In genomic region chr3:132253262-132253878, GRCh38 we compare ENCODE assay signal across 8 cellular contexts.
DNase-seq lines count a peak whose midpoint lies in the region; ATAC-seq, FAIRE-seq and TF ChIP-seq lines count a peak whose summit lies in the region.

No MANE protein-coding gene starts in this region.

- H3K27ac ChIP-seq in pancreas = no peak overlapping the region

- ATAC-seq in pancreas (peak in 3 of 4 donors; percentile 75 to 88 (median 85)), GM21825 (IDR thresholded peaks at IDR 0.05; ENCODE audit: unreplicated experiment) (no peak), HG03469 (IDR thresholded peaks at IDR 0.05; ENCODE audit: unreplicated experiment) (no peak)

- no peaks in the 10 kb centered on the region for H3K9me3 ChIP-seq in pancreas

- no peaks in the 10 kb centered on the region for H3K27me3 ChIP-seq in pancreas

- peak; percentile 89 for FAIRE-seq in pancreas (lab: Jason Lieb, UNC)

- in situ Hi-C loops in KBM-7 (cut with MboI; ENCODE audit: low pct_unique_long_range_greater_than_20kb, low sequenced_read_pairs) = no loop called here
- in situ Hi-C loops in SK-MEL-5 (cut with HindIII; ENCODE audit: low pct_unique_long_range_greater_than_20kb, low sequenced_read_pairs) = loop anchor here (10.0 kb wide), 1 partner anchor 91 kb away; no protein-coding TSS in a partner anchor

- TF ChIP-seq CTCF in AG09319 (IDR thresholded peaks at IDR 0.05; ENCODE audit: low read depth, low read length) (peak; percentile 87), GM12864 (IDR thresholded peaks at IDR 0.05; ENCODE audit: low read depth, low read length, missing control alignments) (peak; percentile 64), fibroblast of pulmonary artery (IDR thresholded peaks at IDR 0.05; ENCODE audit: low read length, missing control alignments) (peak; percentile 92), pancreas (IDR thresholded peaks at IDR 0.05) (peak; percentile 31 to 65 (median 62))

- intact Hi-C loops in pancreas (cut with DNase I) = loop anchor here in 2 of 3 donors (5.0 to 10.0 kb wide), 2 partner anchors 81 to 89 kb away; no protein-coding TSS in a partner anchor

- DNase-seq in AG09319 (ENCODE audit: extremely low read depth, low read depth) (peak; percentile 32), GM12864 (ENCODE audit: low read depth) (no peak), KBM-7 (peak; percentile 75), SK-MEL-5 (ENCODE audit: low read depth, low spot score) (peak; percentile 76), fibroblast of pulmonary artery (ENCODE audit: low read depth) (peak; percentile 86), pancreas (peak in 2 of 6 donors; percentile 19 to 43)

- WGBS in pancreas, 2 donors = 1 to 3% methylated on average over 4 of the region's 4 CpGs

- no peaks in the 10 kb centered on the region for H3K36me3 ChIP-seq in pancreas

- H3K4me1 ChIP-seq in pancreas = peaks cover 0 to 3% (median 0%) of the 10 kb centered on the region in 3 donors

- H3K4me3 ChIP-seq in GM12864 (ENCODE audit: low read depth, low read length) = no peak overlapping the region
- no peak overlapping the region for H3K4me3 ChIP-seq in fibroblast of pulmonary artery (replicated peaks; ENCODE audit: low read depth, low read length)
- H3K4me3 ChIP-seq in pancreas = no peak overlapping the region

Comparison
In these comparisons a context has a peak if more than half of its experiments do, and no peak if none do; other contexts are left out.
1. ATAC-seq: peak in pancreas (3 of 4); none in GM21825 (single experiment) and HG03469 (single experiment).
2. Peak in every context shown above with its lines, with median percentiles within 50 percentile points of each other: CTCF ChIP-seq.